15 cellular contexts compared by ENCODE assay signal in genomic region chr4:10079951-10080873, GRCh38. TPM values are rescaled to one million over a fixed set of nuclear protein-coding genes. Genes with fewer than 3 reads are reported as not detected.
A peak's percentile ranks its signal among the peaks of the same experiment; 100 is the strongest.
DNase-seq lines count a peak whose midpoint lies in the region; ATAC-seq and TF ChIP-seq lines count a peak whose summit lies in the region.
"Had no signal": no experiment of that assay in that cellular context is flagged by ENCODE, and none has a peak within 500 bp of the region (broad histone marks: within the 10 kb centered on the region; RNA-seq: fewer than 3 reads in every experiment).

No MANE protein-coding gene starts in this region.

- no peak overlapping the region for H4K12ac ChIP-seq in trophoblast cell (ENCODE audit: low read depth, low read length)

- H3K79me2 ChIP-seq in mammary epithelial cell (ENCODE audit: insufficient read depth, low read length) (peaks cover 61% of the 10 kb centered on the region), trophoblast cell (ENCODE audit: control insufficient read depth, insufficient read depth, low read length, poor library complexity) (no peaks in the 10 kb centered on the region)

- no peaks in the 10 kb centered on the region for H3K27me3 Mint-ChIP-seq in activated naive CD4-positive, alpha-beta T cell treated with anti-CD3 and anti-CD28 coated beads, Interleukin-2, amount 10 ng/mL, durations not matched to agents 7 days and 5 days

- H4K8ac ChIP-seq in trophoblast cell (ENCODE audit: low read depth, low read length) = no peak overlapping the region

- no peak overlapping the region for H4K91ac ChIP-seq in trophoblast cell (ENCODE audit: low read depth, low read length)

- no peaks in the 10 kb centered on the region for H4K20me1 ChIP-seq in mammary epithelial cell (ENCODE audit: insufficient read depth, low read length)

- no peak overlapping the region for H3K4me3 Mint-ChIP-seq in activated naive CD4-positive, alpha-beta T cell treated with anti-CD3 and anti-CD28 coated beads, Interleukin-2, amount 10 ng/mL, durations not matched to agents 7 days and 5 days

- H3K23ac ChIP-seq in trophoblast cell (ENCODE audit: low read length) = no peak overlapping the region

- WGBS in suprapubic skin = 68% methylated on average over 10 of the region's 13 CpGs
- 72% methylated on average over 13 of the region's 13 CpGs for WGBS in mammary epithelial cell (ENCODE audit: low coverage, missing lambda C conversion rate)
- WGBS in trophoblast cell (ENCODE audit: extremely low coverage, insufficient coverage, insufficient read length) = no CpG with 5 or more reads among the region's 13 CpGs

- no peak for TF ChIP-seq CTCF in suprapubic skin (IDR thresholded peaks at IDR 0.05)
- TF ChIP-seq CTCF in mammary epithelial cell (conservative IDR thresholded peaks at IDR 0.05 in 1 of 2, IDR thresholded peaks at IDR 0.05 in 1 of 2; ENCODE audit: extremely low read depth in 1 of 2, insufficient read depth in 1 of 2, low read depth in 1 of 2, low read length in 2 of 2) = no peak

- ATAC-seq in SK-N-SH treated with all-trans-retinoic acid at 6 μM for 48 hours (no peak; the same call in 2 of the 3 replicates), left cardiac atrium (peak in 1 of 2 donors; percentile 25)
- ATAC-seq: activated CD4-positive, CD25-positive, alpha-beta regulatory T cell treated with anti-CD3 and anti-CD28 coated beads, Interleukin-2, amount 50 U/mL, for 24 hours; esophagus mucosa; pancreas had no signal

- H2BK5ac ChIP-seq in trophoblast cell (ENCODE audit: low read depth, low read length, poor library complexity) = no peak overlapping the region

- DNase-seq in activated naive CD4-positive, alpha-beta T cell treated with anti-CD3 and anti-CD28 coated beads, Interleukin-2, amount 10 ng/mL, durations not matched to agents 7 days and 5 days = peak; percentile 16
- no peak for DNase-seq in activated naive CD4-positive, alpha-beta T cell treated with Interleukin-2 at 50 U/mL for 16 hours
- DNase-seq in left cardiac atrium (peak; percentile 40), suprapubic skin (ENCODE audit: low spot score in 2 of 2) (peak; percentile 47 to 72), COLO829 (ENCODE audit: low spot score) (no peak), mammary epithelial cell (no peak), trophoblast cell (no peak)
- DNase-seq: AML-193, midbrain, NCI-H187 treated with DMSO at 0.1 percent for 48 hours had no signal

- H3K36me3 Mint-ChIP-seq in activated naive CD4-positive, alpha-beta T cell treated with anti-CD3 and anti-CD28 coated beads, Interleukin-2, amount 10 ng/mL, durations not matched to agents 7 days and 5 days = peaks cover 60% of the 10 kb centered on the region

- H3K9me3 Mint-ChIP-seq in activated naive CD4-positive, alpha-beta T cell treated with anti-CD3 and anti-CD28 coated beads, Interleukin-2, amount 10 ng/mL, durations not matched to agents 7 days and 5 days = no peaks in the 10 kb centered on the region

- no peaks in the 10 kb centered on the region for H3K4me1 Mint-ChIP-seq in activated naive CD4-positive, alpha-beta T cell treated with anti-CD3 and anti-CD28 coated beads, Interleukin-2, amount 10 ng/mL, durations not matched to agents 7 days and 5 days

- H2BK12ac ChIP-seq in trophoblast cell (ENCODE audit: low read length) = no peak overlapping the region

- H3K14ac ChIP-seq in trophoblast cell (ENCODE audit: low read length) = no peak overlapping the region

- H3K27ac ChIP-seq in suprapubic skin (no peak overlapping the region), mammary epithelial cell (ENCODE audit: insufficient read depth, low read depth, low read length) (no peak overlapping the region), trophoblast cell (ENCODE audit: low read depth, low read length) (no peak overlapping the region)
- H3K27ac ChIP-seq: KMS-11, pancreas had no signal

- in situ Hi-C loops in mammary epithelial cell (cut with MboI; ENCODE audit: low sequenced_read_pairs in 2 of 2) = no loop called here

- no peak overlapping the region for H2AK5ac ChIP-seq in trophoblast cell (ENCODE audit: low read length)

- H3K4me2 ChIP-seq in mammary epithelial cell (ENCODE audit: insufficient read depth, low read depth, low read length) = no peak overlapping the region
- no peak overlapping the region for H3K4me2 ChIP-seq in trophoblast cell (ENCODE audit: low read length)
- H3K4me2 ChIP-seq: KMS-11 had no signal

- H3K36me3 ChIP-seq in suprapubic skin (peaks cover 100% of the 10 kb centered on the region), mammary epithelial cell (ENCODE audit: insufficient read depth, low read length) (peaks cover 54% of the 10 kb centered on the region), trophoblast cell (ENCODE audit: control insufficient read depth in 1 of 2, insufficient read depth in 2 of 2, low read length in 2 of 2) (peaks cover 96 to 99% of the 10 kb centered on the region in 2 experiments)

- H2BK120ac ChIP-seq in trophoblast cell (ENCODE audit: insufficient read depth, low read length, poor library complexity) = no peak overlapping the region

- H3K18ac ChIP-seq in trophoblast cell (ENCODE audit: low read length) = no peak overlapping the region

- H2AFZ ChIP-seq in mammary epithelial cell (ENCODE audit: low read depth, low read length) (no peak overlapping the region), trophoblast cell (ENCODE audit: insufficient read depth, low read length, poor library complexity) (no peak overlapping the region)

- no peak overlapping the region for H3K4me3 ChIP-seq in suprapubic skin
- H3K4me3 ChIP-seq in mammary epithelial cell (replicated peaks in 1 of 3; ENCODE audit: insufficient read depth in 1 of 3, low read depth in 2 of 3, low read length in 3 of 3) = no peak overlapping the region
- no peak overlapping the region for H3K4me3 ChIP-seq in trophoblast cell (ENCODE audit: low read depth, low read length)
- H3K4me3 ChIP-seq: pancreas had no signal

- TF ChIP-seq EP300 in suprapubic skin (IDR thresholded peaks at IDR 0.05) = no peak

- intact Hi-C loops in left cardiac atrium (cut with DNase I) = no loop called here
- intact Hi-C loops in mammary epithelial cell (cut with micrococcal nuclease) = no loop called here

- H3K4ac ChIP-seq in trophoblast cell (ENCODE audit: low read depth, low read length) = no peak overlapping the region

- BruUV-seq in mammary epithelial cell (replicated peaks; lab: Mats Ljungman, UMichigan) = no TSS peak

- dilution Hi-C loops in mammary epithelial cell (cut with HindIII; ENCODE audit: low sequenced_read_pairs) = loop anchor here (5.0 kb wide), 1 partner anchor 53 kb away; no protein-coding TSS in a partner anchor

- H3K9me3 ChIP-seq in suprapubic skin = no peaks in the 10 kb centered on the region
- no peaks in the 10 kb centered on the region for H3K9me3 ChIP-seq in mammary epithelial cell (replicated peaks; ENCODE audit: insufficient read depth, low read length)
- H3K9me3 ChIP-seq in trophoblast cell (ENCODE audit: insufficient read depth, low read depth, low read length) = no peaks in the 10 kb centered on the region
- H3K9me3 ChIP-seq: pancreas had no signal

- H3K27me3 ChIP-seq in suprapubic skin (no peaks in the 10 kb centered on the region), mammary epithelial cell (ENCODE audit: insufficient read depth, low read length) (no peaks in the 10 kb centered on the region), trophoblast cell (ENCODE audit: insufficient read depth, low read length) (no peaks in the 10 kb centered on the region)
- H3K27me3 ChIP-seq: pancreas had no signal

- CTCF ChIA-PET in activated naive CD4-positive, alpha-beta T cell treated with anti-CD3 and anti-CD28 coated beads, Interleukin-2, amount 10 ng/mL, durations not matched to agents 7 days and 5 days (lab: Charles Lee) = no interaction called here
- CTCF ChIA-PET in mammary epithelial cell (lab: Charles Lee; ENCODE audit: low non-redundant PET) = no interaction called here

- no peak overlapping the region for H3K9ac ChIP-seq in mammary epithelial cell (ENCODE audit: insufficient read depth, low read length)
- no peak overlapping the region for H3K9ac ChIP-seq in trophoblast cell (ENCODE audit: low read length)
- H3K9ac ChIP-seq: KMS-11 had no signal

- TF ChIP-seq POLR2A in suprapubic skin (IDR thresholded peaks at IDR 0.05) = no peak

- H3K4me1 ChIP-seq in suprapubic skin (no peaks in the 10 kb centered on the region), mammary epithelial cell (ENCODE audit: insufficient read depth, low read length) (no peaks in the 10 kb centered on the region), trophoblast cell (ENCODE audit: control insufficient read depth in 1 of 2, insufficient read depth in 2 of 2, low read length in 2 of 2) (no peaks in the 10 kb centered on the region)
- H3K4me1 ChIP-seq: pancreas had no signal

- no peaks in the 10 kb centered on the region for H3K79me1 ChIP-seq in trophoblast cell (ENCODE audit: low read length)

- H3K27ac Mint-ChIP-seq in activated naive CD4-positive, alpha-beta T cell treated with anti-CD3 and anti-CD28 coated beads, Interleukin-2, amount 10 ng/mL, durations not matched to agents 7 days and 5 days = no peak overlapping the region

RNA-seq across cellular contexts. Expression of gene WDR1, which starts 36.4 kb away (rescaled TPM):
- 100 to 1,000 TPM; 206 to 267 TPM for total RNA-seq in left cardiac atrium
- total RNA-seq in suprapubic skin = 100 to 1,000 TPM; 113 to 126 (median 117) TPM
- 100 to 1,000 TPM; 384 to 470 TPM for total RNA-seq in mammary epithelial cell
- 466 TPM for polyA plus RNA-seq in mammary epithelial cell
- polyA minus RNA-seq in mammary epithelial cell = 713 TPM
- 349 and 360 TPM in 2 replicates for polyA plus RNA-seq in trophoblast cell (2013)

RNA-seq across cellular contexts. Expression of gene SLC2A9, which starts 58.9 kb away (rescaled TPM):
- total RNA-seq in left cardiac atrium (10 to 100 TPM; 10.3 to 12.4 TPM), suprapubic skin (1 to 10 TPM; 3.5 to 9.2 (median 8.1) TPM), mammary epithelial cell (100 to 1,000 TPM in 1 of 2 donors, 10 to 100 TPM in 1; 93.2 to 163 TPM)
- polyA plus RNA-seq in mammary epithelial cell = 65.5 TPM
- 83.8 TPM for polyA minus RNA-seq in mammary epithelial cell
- polyA plus RNA-seq in trophoblast cell (2013) = 0.82 and 1.1 TPM in 2 replicates

Comparison
In these comparisons a context has a peak if more than half of its experiments do, and no peak if none do; other contexts are left out.
1. DNase-seq: peak in activated naive CD4-positive, alpha-beta T cell treated with anti-CD3 and anti-CD28 coated beads, Interleukin-2, amount 10 ng/mL, durations not matched to agents 7 days and 5 days (single experiment), left cardiac atrium (single experiment) and suprapubic skin (2 of 2); none in activated naive CD4-positive, alpha-beta T cell treated with Interleukin-2 at 50 U/mL for 16 hours (single experiment), COLO829 (single experiment), mammary epithelial cell (single experiment) and trophoblast cell (0 of 2).
2. RNA of gene SLC2A9, which starts 58.9 kb away (total RNA-seq): 93.2 to 163 TPM in mammary epithelial cell; 10.3 to 12.4 TPM in left cardiac atrium and 3.5 to 9.2 TPM in suprapubic skin; every median in the first group is over 4 times any median in the second.